In genomic region chr16:89968074-89968473, GRCh38 we compare ENCODE assay signal across 3 cellular contexts. TPM values are rescaled to one million over a fixed set of nuclear protein-coding genes. Genes with fewer than 3 reads are reported as not detected.
"Had no signal": no experiment of that assay in that cellular context is flagged by ENCODE, and none has a peak within 500 bp of the region (broad histone marks: within the 10 kb centered on the region; RNA-seq: fewer than 3 reads in every experiment).

No MANE protein-coding gene starts in this region.

RNA-seq across cellular contexts. Expression of gene TUBB3, which starts 44.9 kb away (rescaled TPM):
- total RNA-seq: activated naive CD8-positive, alpha-beta T cell treated with anti-CD3 and anti-CD28 coated beads for 36 hours had no signal

RNA-seq across cellular contexts. Expression of gene DBNDD1, which starts 51.2 kb away (rescaled TPM):
- total RNA-seq: activated CD4-positive, alpha-beta T cell treated with anti-CD3 and anti-CD28 coated beads, Interleukin-2, amount 10 ng/mL, durations not matched to agents 24 days and 14 days; activated CD8-positive, alpha-beta memory T cell treated with anti-CD3 and anti-CD28 coated beads, Interleukin-2, amount 10 ng/mL, durations not matched to agents 7 days and 5 days had no signal
